ENCODE assay signal across 14 cellular contexts in the genomic region with DNA sequence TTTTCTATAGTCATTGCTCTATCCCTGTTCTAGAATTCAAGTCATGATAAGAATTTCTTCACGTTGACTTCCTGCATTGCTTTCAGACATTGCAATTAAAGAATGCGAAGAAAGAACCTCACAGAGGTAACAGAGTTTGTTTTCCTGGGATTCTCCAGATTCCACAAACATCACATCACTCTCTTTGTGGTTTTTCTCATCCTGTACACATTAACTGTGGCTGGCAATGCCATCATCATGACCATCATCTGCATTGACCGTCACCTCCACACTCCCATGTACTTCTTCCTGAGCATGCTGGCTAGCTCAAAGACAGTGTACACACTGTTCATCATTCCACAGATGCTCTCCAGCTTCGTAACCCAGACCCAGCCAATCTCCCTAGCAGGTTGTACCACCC. TPM values are rescaled to one million over a fixed set of nuclear protein-coding genes. Genes with fewer than 3 reads are reported as not detected.
DNase-seq lines count a peak whose midpoint lies in the region; ATAC-seq, FAIRE-seq and TF ChIP-seq lines count a peak whose summit lies in the region.
"Had no signal": no experiment of that assay in that cellular context is flagged by ENCODE, and none has a peak within 500 bp of the region (broad histone marks: within the 10 kb centered on the region; RNA-seq: fewer than 3 reads in every experiment).

No MANE protein-coding gene starts in this region.

- H3K4me1 Mint-ChIP-seq in stimulated activated memory B cell treated with anti-CD40 and anti-IgM and Interleukin-4, amounts not matched to agents 10 μg/mL and 1 μg/mL and 100 μg/mL, for 72 hours: no peaks in the 10 kb centered on the region
- H3K4me1 Mint-ChIP-seq in activated T-cell treated with anti-CD3 and anti-CD28 coated beads, Interleukin-2, amount 50 U/mL, for 24 hours (ENCODE audit: low read depth): no peaks in the 10 kb centered on the region
- H3K4me1 Mint-ChIP-seq: natural killer cell had no signal

- H3K9me3 Mint-ChIP-seq in stimulated activated memory B cell treated with anti-CD40 and anti-IgM and Interleukin-4, amounts not matched to agents 10 μg/mL and 1 μg/mL and 100 μg/mL, for 72 hours: no peaks in the 10 kb centered on the region
- H3K9me3 Mint-ChIP-seq in activated T-cell treated with anti-CD3 and anti-CD28 coated beads, Interleukin-2, amount 50 U/mL, for 24 hours: no peaks in the 10 kb centered on the region
- H3K9me3 Mint-ChIP-seq: CD8-positive, alpha-beta T cell; natural killer cell; T-helper 1 cell treated with Interleukin-12 subunit alpha and Interleukin-12 subunit beta and Interleukin-4 antibody, amounts not matched to agents 30 μg/mL and 1 μg/mL, for 36 hours had no signal

- H3K4me2 ChIP-seq in HepG2 (ENCODE audit: low read depth, low read length): no peak overlapping the region
- H3K4me2 ChIP-seq: hepatocyte had no signal

- WGBS in HepG2 (ENCODE audit: low lambda C conversion rate): 1% methylated on average over 4 of the region's 4 CpGs

- CTCF ChIA-PET in BJ (lab: Yijun Ruan, JAX) (interaction anchor here (1.6 kb wide), 1 partner anchor 10 kb away, joined by 4 read pairs; a partner anchor contains a TSS), HepG2 (lab: Yijun Ruan, JAX; ENCODE audit: low intra/inter-chr PET ratio, low total read pairs) (no interaction called here)

- no TSS peak for BruUV-seq in HepG2 (replicated peaks; lab: Mats Ljungman, UMichigan)

- no peaks in the 10 kb centered on the region for H4K20me1 ChIP-seq in HepG2 (ENCODE audit: insufficient read depth, low read length)

- no peak overlapping the region for H3K4me3 ChIP-seq in BJ (ENCODE audit: low read depth, low read length)
- H3K4me3 ChIP-seq in choroid plexus epithelial cell (ENCODE audit: low read depth, low read length): no peak overlapping the region
- H3K4me3 ChIP-seq in HepG2 (replicated peaks in 1 of 3; ENCODE audit: insufficient read depth in 1 of 3, low read depth in 2 of 3, low read length in 3 of 3): no peak overlapping the region
- H3K4me3 ChIP-seq: breast epithelium, hepatocyte had no signal

- no peak for TF ChIP-seq POLR2A in HepG2 (IDR thresholded peaks at IDR 0.05; ENCODE audit: insufficient read depth in 1 of 2, low read depth in 2 of 2, low read length in 2 of 2)

- in situ Hi-C loops in HepG2 (cut with HindIII; ENCODE audit: extremely low pct_ligation_motif_present, low pct_unique_long_range_greater_than_20kb): no loop called here

- H3K79me2 ChIP-seq in HepG2 (ENCODE audit: insufficient read depth, low read length): no peaks in the 10 kb centered on the region
- H3K79me2 ChIP-seq: hepatocyte had no signal

- H3K9ac ChIP-seq in HepG2 (ENCODE audit: insufficient read depth, low read depth, low read length): no peak overlapping the region

- DNase-seq in BJ (ENCODE audit: low read depth) (peak; percentile 83), NCI-H460 (ENCODE audit: extremely low read depth, low read depth) (peak; percentile 44), choroid plexus epithelial cell (ENCODE audit: low read depth) (peak; percentile 85), HepG2 (ENCODE audit: low spot score) (peak; percentile 18), NCI-H1417 treated with DMSO at 0.1 percent for 48 hours (lab: John Stamatoyannopoulos, UW) (no peak), HT-29 (ENCODE audit: low spot score) (no peak)
- no peak for DNase-seq in activated T-cell treated with anti-CD3 and anti-CD28 coated beads, Interleukin-2, amount 50 U/mL, for 24 hours
- DNase-seq: CD8-positive, alpha-beta T cell; natural killer cell had no signal

- H3K4me1 ChIP-seq in HepG2 (ENCODE audit: insufficient read depth, low read length): no peaks in the 10 kb centered on the region
- H3K4me1 ChIP-seq: breast epithelium had no signal

- H3K36me3 ChIP-seq in BJ (ENCODE audit: control insufficient read depth, insufficient read depth, low read length) (no peaks in the 10 kb centered on the region), HepG2 (replicated peaks in 1 of 2; ENCODE audit: control insufficient read depth in 1 of 2, insufficient read depth in 2 of 2, low read length in 2 of 2) (no peaks in the 10 kb centered on the region)
- H3K36me3 ChIP-seq: breast epithelium had no signal

- TF ChIP-seq RAD21 in HepG2 (CRISPR knock-in tag; IDR thresholded peaks at IDR 0.05): no peak

- no peak overlapping the region for H2AFZ ChIP-seq in HepG2 (ENCODE audit: low read length)
- H2AFZ ChIP-seq: hepatocyte had no signal

- no peak for TF ChIP-seq CTCF in BJ (IDR thresholded peaks at IDR 0.05; ENCODE audit: insufficient read depth, low read depth, low read length)
- no peak for TF ChIP-seq CTCF in choroid plexus epithelial cell (conservative IDR thresholded peaks at IDR 0.05; ENCODE audit: low read depth, low read length)
- TF ChIP-seq CTCF in HepG2 (CRISPR knock-in tag; IDR thresholded peaks at IDR 0.05): no peak

- no peak overlapping the region for H3K4me3 Mint-ChIP-seq in stimulated activated memory B cell treated with anti-CD40 and anti-IgM and Interleukin-4, amounts not matched to agents 10 μg/mL and 1 μg/mL and 100 μg/mL, for 72 hours
- H3K4me3 Mint-ChIP-seq in activated T-cell treated with anti-CD3 and anti-CD28 coated beads, Interleukin-2, amount 50 U/mL, for 24 hours: no peak overlapping the region
- H3K4me3 Mint-ChIP-seq: CD8-positive, alpha-beta T cell; natural killer cell; T-helper 1 cell treated with Interleukin-12 subunit alpha and Interleukin-12 subunit beta and Interleukin-4 antibody, amounts not matched to agents 30 μg/mL and 1 μg/mL, for 36 hours had no signal

- no peak for FAIRE-seq in HepG2 (lab: Jason Lieb, UNC)

- no peak for ATAC-seq in HepG2
- ATAC-seq in stimulated activated memory B cell treated with anti-CD40 and anti-IgM and Interleukin-4, amounts not matched to agents 10 μg/mL and 1 μg/mL and 100 μg/mL, for 72 hours: no peak
- ATAC-seq: CD8-positive, alpha-beta T cell; natural killer cell had no signal

- H3K9me3 ChIP-seq in HepG2 (ENCODE audit: low read length): peaks cover 31% of the 10 kb centered on the region
- H3K9me3 ChIP-seq: breast epithelium had no signal

- no peak for TF ChIP-seq EP300 in HepG2 (IDR thresholded peaks at IDR 0.05; ENCODE audit: low read depth in 2 of 2, low read length in 2 of 2)
- TF ChIP-seq EP300 in HepG2 (CRISPR knock-in tag; IDR thresholded peaks at IDR 0.05; ENCODE audit: borderline replicate concordance): no peak

- H3K27me3 ChIP-seq in BJ (ENCODE audit: control insufficient read depth, insufficient read depth, low read length) (no peaks in the 10 kb centered on the region), HepG2 (ENCODE audit: control insufficient read depth in 1 of 2, insufficient read depth in 2 of 2, low read length in 2 of 2) (no peaks in the 10 kb centered on the region; a peak in 1 of 5 replicates)
- H3K27me3 ChIP-seq: breast epithelium, hepatocyte had no signal

- H3K36me3 Mint-ChIP-seq in stimulated activated memory B cell treated with anti-CD40 and anti-IgM and Interleukin-4, amounts not matched to agents 10 μg/mL and 1 μg/mL and 100 μg/mL, for 72 hours: no peaks in the 10 kb centered on the region
- no peaks in the 10 kb centered on the region for H3K36me3 Mint-ChIP-seq in activated T-cell treated with anti-CD3 and anti-CD28 coated beads, Interleukin-2, amount 50 U/mL, for 24 hours (ENCODE audit: low read depth)
- H3K36me3 Mint-ChIP-seq: CD8-positive, alpha-beta T cell; natural killer cell had no signal

- H3K27ac ChIP-seq in HepG2 (ENCODE audit: extremely low read length, insufficient read depth, low read length): no peak overlapping the region
- H3K27ac ChIP-seq: hepatocyte had no signal

- intact Hi-C loops in HepG2 (cut with micrococcal nuclease; ENCODE audit: unreplicated experiment): no loop called here

- peaks cover 64% of the 10 kb centered on the region for H3K27me3 Mint-ChIP-seq in stimulated activated memory B cell treated with anti-CD40 and anti-IgM and Interleukin-4, amounts not matched to agents 10 μg/mL and 1 μg/mL and 100 μg/mL, for 72 hours
- H3K27me3 Mint-ChIP-seq in activated T-cell treated with anti-CD3 and anti-CD28 coated beads, Interleukin-2, amount 50 U/mL, for 24 hours: peaks cover 65% of the 10 kb centered on the region

- no peak overlapping the region for H3K27ac Mint-ChIP-seq in stimulated activated memory B cell treated with anti-CD40 and anti-IgM and Interleukin-4, amounts not matched to agents 10 μg/mL and 1 μg/mL and 100 μg/mL, for 72 hours
- no peak overlapping the region for H3K27ac Mint-ChIP-seq in activated T-cell treated with anti-CD3 and anti-CD28 coated beads, Interleukin-2, amount 50 U/mL, for 24 hours
- H3K27ac Mint-ChIP-seq: CD8-positive, alpha-beta T cell; natural killer cell; T-helper 1 cell treated with Interleukin-12 subunit alpha and Interleukin-12 subunit beta and Interleukin-4 antibody, amounts not matched to agents 30 μg/mL and 1 μg/mL, for 36 hours had no signal

- POLR2A ChIA-PET in BJ (lab: Charles Lee): interaction anchor here (1.0 kb wide), 1 partner anchor 170 kb away, joined by 4 read pairs; no protein-coding TSS in a partner anchor
- POLR2A ChIA-PET in HepG2 (lab: Yijun Ruan, JAX): no interaction called here

RNA-seq across cellular contexts. Expression of a gene that starts 10.6 kb away (rescaled TPM):
- not detected in 2 replicates for polyA plus RNA-seq in BJ (2011; rRNA removed)
- polyA minus RNA-seq in BJ (2011; rRNA and poly(A)+ RNA removed): not detected in 2 replicates
- not detected in 2 replicates for total RNA-seq in NCI-H460 (2014; rRNA removed; shearing (Covaris generic))
- polyA plus RNA-seq in NCI-H460 (2014; cell fraction: nucleus; rRNA removed): not detected in 2 replicates
- total RNA-seq in HepG2 (2016; rRNA removed; fragmentation: Illumina TruSeq; extraction: Trizol): not detected in 2 replicates
- total RNA-seq in HepG2 (2016; cell fraction: cytosol; rRNA removed; fragmentation: Illumina TruSeq; extraction: Trizol; ENCODE audit: low read depth): not detected in 2 replicates
- total RNA-seq in HepG2 (2016; cell fraction: insoluble cytoplasmic fraction; rRNA removed; fragmentation: Illumina TruSeq; extraction: Trizol): not detected in 2 replicates
- total RNA-seq in HepG2 (2016; cell fraction: membrane; rRNA removed; fragmentation: Illumina TruSeq; extraction: Trizol): not detected in 2 replicates
- not detected in 2 replicates for total RNA-seq in HepG2 (2016; cell fraction: nucleus; rRNA removed; fragmentation: Illumina TruSeq; extraction: Trizol)
- polyA plus RNA-seq in HepG2 (2011; rRNA removed): not detected in 2 replicates
- not detected in 2 replicates for polyA plus RNA-seq in HepG2 (2011; cell fraction: cytosol; rRNA removed)
- not detected in 2 replicates for polyA plus RNA-seq in HepG2 (2011; cell fraction: nucleus; rRNA removed)
- not detected in 2 replicates for polyA plus RNA-seq in HepG2 (2012)
- not detected in 2 replicates for polyA plus RNA-seq in HepG2 (2016; cell fraction: cytosol; fragmentation: Illumina TruSeq; extraction: Trizol; ENCODE audit: low read depth)
- polyA plus RNA-seq in HepG2 (2016; cell fraction: insoluble cytoplasmic fraction; fragmentation: Illumina TruSeq; extraction: Trizol; ENCODE audit: low read depth): not detected in 2 replicates
- polyA plus RNA-seq in HepG2 (2016; cell fraction: membrane; fragmentation: Illumina TruSeq; extraction: Trizol; ENCODE audit: low read depth): not detected in 2 replicates
- polyA plus RNA-seq in HepG2 (2016; cell fraction: nucleus; fragmentation: Illumina TruSeq; extraction: Trizol; ENCODE audit: insufficient read depth, low read depth): not detected in 2 replicates
- not detected in 2 replicates for polyA minus RNA-seq in HepG2 (2011; rRNA and poly(A)+ RNA removed; ENCODE audit: low replicate concordance)
- not detected in 2 replicates for polyA minus RNA-seq in HepG2 (2011; cell fraction: cytosol; rRNA and poly(A)+ RNA removed)
- polyA minus RNA-seq in HepG2 (2011; cell fraction: nucleus; rRNA and poly(A)+ RNA removed): not detected in 2 replicates
- total RNA-seq in HT-29 (2014; rRNA removed; shearing (Covaris generic)): not detected in 2 replicates
- total RNA-seq: breast epithelium; CD8-positive, alpha-beta T cell; hepatocyte; natural killer cell; subcutaneous adipose tissue had no signal

Comparison
In these comparisons a context has a peak if more than half of its experiments do, and no peak if none do; other contexts are left out.
1. DNase-seq: peak in BJ (single experiment), NCI-H460 (single experiment), choroid plexus epithelial cell (single experiment) and HepG2 (single experiment); none in NCI-H1417 treated with DMSO at 0.1 percent for 48 hours (single experiment), HT-29 (single experiment) and activated T-cell treated with anti-CD3 and anti-CD28 coated beads, Interleukin-2, amount 50 U/mL, for 24 hours (single experiment).